Comparison of ENCODE assay signal across 1 cellular context in the genomic region with DNA sequence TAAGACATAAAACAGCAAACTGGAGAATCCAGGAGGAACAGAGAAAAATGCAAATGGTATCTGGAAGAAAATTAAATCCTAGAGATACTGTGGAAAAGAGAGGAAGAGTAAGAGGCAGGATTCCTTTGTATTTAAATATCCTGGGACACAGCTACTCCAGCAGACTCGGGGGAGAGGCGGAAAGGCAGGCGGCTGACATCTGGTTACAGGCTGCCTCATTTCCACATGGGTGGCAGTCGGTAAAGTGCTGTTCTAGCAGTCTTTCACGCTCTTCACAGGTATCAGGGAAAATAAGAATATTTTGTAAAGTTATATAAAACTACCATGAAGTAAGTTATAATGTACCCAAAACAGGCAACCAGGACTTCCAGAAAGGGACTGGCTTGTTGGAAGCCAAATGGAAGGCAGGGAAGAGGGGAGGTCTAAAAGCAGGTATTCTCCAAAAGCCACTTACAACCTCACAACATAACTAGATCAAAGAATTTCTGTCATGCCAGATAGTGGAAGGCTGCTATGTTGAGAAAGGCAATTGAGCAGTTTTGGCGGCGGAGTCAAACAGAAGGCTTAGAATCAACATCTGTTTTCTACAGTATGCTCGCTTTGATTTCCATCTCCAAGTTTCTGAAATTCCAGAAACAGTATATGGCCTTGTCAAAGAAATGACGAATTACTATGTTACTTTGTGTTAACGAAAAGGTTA.
TF ChIP-seq lines count a peak whose summit lies in the region.

No MANE protein-coding gene starts in this region.

TF ChIP-seq in IMR-90, 13 proteins besides CTCF, POLR2A, EP300 and RAD21:
- TF ChIP-seq CHD1 (IDR thresholded peaks at IDR 0.05; ENCODE audit: low read depth, low read length) (no peak), CEBPB (IDR thresholded peaks at IDR 0.05; ENCODE audit: low read depth, low read length) (no peak), BHLHE40 (IDR thresholded peaks at IDR 0.05; ENCODE audit: low read depth, low read length) (no peak), MXI1 (IDR thresholded peaks at IDR 0.05; ENCODE audit: borderline replicate concordance, low read depth, low read length) (no peak), MAFK (IDR thresholded peaks at IDR 0.05; ENCODE audit: low read depth, low read length) (no peak), SMC3 (IDR thresholded peaks at IDR 0.05; ENCODE audit: low read depth, low read length) (no peak), RCOR1 (IDR thresholded peaks at IDR 0.05; ENCODE audit: insufficient replicate concordance, low read length) (no peak), USF2 (IDR thresholded peaks at IDR 0.05; ENCODE audit: low read depth, low read length) (no peak), FOS (IDR thresholded peaks at IDR 0.05; ENCODE audit: low read depth, low read length) (no peak), RFX5 (IDR thresholded peaks at IDR 0.05; ENCODE audit: low read depth, low read length) (no peak), MAZ (IDR thresholded peaks at IDR 0.05; ENCODE audit: borderline replicate concordance, low read depth, low read length) (no peak), NFE2L2 (IDR thresholded peaks at IDR 0.05; ENCODE audit: low read depth, low read length) (no peak)
- TF ChIP-seq, protein P1, sequence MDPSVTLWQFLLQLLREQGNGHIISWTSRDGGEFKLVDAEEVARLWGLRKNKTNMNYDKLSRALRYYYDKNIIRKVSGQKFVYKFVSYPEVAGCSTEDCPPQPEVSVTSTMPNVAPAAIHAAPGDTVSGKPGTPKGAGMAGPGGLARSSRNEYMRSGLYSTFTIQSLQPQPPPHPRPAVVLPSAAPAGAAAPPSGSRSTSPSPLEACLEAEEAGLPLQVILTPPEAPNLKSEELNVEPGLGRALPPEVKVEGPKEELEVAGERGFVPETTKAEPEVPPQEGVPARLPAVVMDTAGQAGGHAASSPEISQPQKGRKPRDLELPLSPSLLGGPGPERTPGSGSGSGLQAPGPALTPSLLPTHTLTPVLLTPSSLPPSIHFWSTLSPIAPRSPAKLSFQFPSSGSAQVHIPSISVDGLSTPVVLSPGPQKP (IDR thresholded peaks at IDR 0.05; ENCODE audit: borderline replicate concordance, low read depth, low read length), result no peak
TF ChIP-seq in IMR-90: peak in this region for 0.
